20 cellular contexts compared by ENCODE assay signal in the genomic region with DNA sequence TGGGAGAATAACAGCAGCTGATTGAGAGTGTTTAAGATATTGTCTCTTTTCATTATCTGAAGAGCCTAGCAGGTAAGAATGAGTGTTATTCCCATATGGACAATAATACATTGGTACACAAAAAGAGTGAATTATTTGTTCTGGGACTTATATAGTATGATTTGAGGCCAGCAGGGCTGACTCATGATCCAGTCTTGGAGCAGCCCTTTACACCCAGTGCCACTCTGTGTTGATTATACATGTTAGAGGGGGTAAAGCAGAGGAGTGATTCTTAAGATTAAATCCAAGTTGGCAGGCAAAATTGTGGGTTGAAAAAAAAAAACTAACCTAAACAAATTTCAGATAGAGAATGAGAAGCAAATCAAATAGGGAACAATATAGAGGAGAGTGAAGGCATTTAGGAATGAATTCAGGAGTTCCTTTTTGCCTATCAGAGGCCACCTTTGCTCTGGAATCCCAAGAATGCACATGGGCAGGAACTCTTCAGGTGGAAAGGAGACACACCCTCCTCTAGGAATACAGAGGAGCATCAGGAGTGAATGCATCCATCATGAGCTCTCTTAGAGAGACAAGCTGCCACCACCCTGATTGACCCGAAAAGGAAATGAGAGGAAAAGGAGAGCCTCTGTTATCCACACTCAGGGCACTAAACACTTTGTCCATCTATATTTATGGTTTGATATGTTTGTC. TPM values are rescaled to one million over a fixed set of nuclear protein-coding genes. Genes with fewer than 3 reads are reported as not detected.
"Had no signal": no experiment of that assay in that cellular context is flagged by ENCODE, and none has a peak within 500 bp of the region (broad histone marks: within the 10 kb centered on the region; RNA-seq: fewer than 3 reads in every experiment).

No MANE protein-coding gene starts in this region.

- H3K9me3 Mint-ChIP-seq: activated CD4-positive, alpha-beta memory T cell treated with anti-CD3 and anti-CD28 coated beads, Interleukin-2, amount 10 ng/mL, durations not matched to agents 7 days and 5 days; activated naive CD8-positive, alpha-beta T cell treated with anti-CD3 and anti-CD28 coated beads, Interleukin-2, amount 10 ng/mL, durations not matched to agents 7 days and 5 days; natural killer cell; stimulated activated effector memory CD8-positive, alpha-beta T cell treated with anti-CD3 and anti-CD28 coated beads, Interleukin-12 subunit alpha, Interleukin-12 subunit beta, amount 100 ng/mL, for 72 hours had no signal

- H3K36me3 ChIP-seq: breast epithelium, esophagus muscularis mucosa had no signal

- H3K4me3 ChIP-seq: breast epithelium, dorsolateral prefrontal cortex, esophagus muscularis mucosa had no signal

- H3K4me1 Mint-ChIP-seq: activated CD4-positive, alpha-beta memory T cell treated with anti-CD3 and anti-CD28 coated beads, Interleukin-2, amount 10 ng/mL, durations not matched to agents 7 days and 5 days; activated naive CD8-positive, alpha-beta T cell treated with anti-CD3 and anti-CD28 coated beads, Interleukin-2, amount 10 ng/mL, durations not matched to agents 7 days and 5 days; natural killer cell; stimulated activated effector memory CD8-positive, alpha-beta T cell treated with anti-CD3 and anti-CD28 coated beads, Interleukin-12 subunit alpha, Interleukin-12 subunit beta, amount 100 ng/mL, for 72 hours had no signal

- H3K9me3 ChIP-seq: breast epithelium, esophagus muscularis mucosa had no signal

- H3K27me3 ChIP-seq: breast epithelium, esophagus muscularis mucosa had no signal

- H3K4me1 ChIP-seq: breast epithelium, esophagus muscularis mucosa had no signal

- H3K27ac Mint-ChIP-seq: activated CD4-positive, alpha-beta memory T cell treated with anti-CD3 and anti-CD28 coated beads, Interleukin-2, amount 10 ng/mL, durations not matched to agents 7 days and 5 days; activated naive CD8-positive, alpha-beta T cell treated with anti-CD3 and anti-CD28 coated beads, Interleukin-2, amount 10 ng/mL, durations not matched to agents 7 days and 5 days; natural killer cell; stimulated activated effector memory CD8-positive, alpha-beta T cell treated with anti-CD3 and anti-CD28 coated beads, Interleukin-12 subunit alpha, Interleukin-12 subunit beta, amount 100 ng/mL, for 72 hours had no signal

- H3K27ac ChIP-seq: breast epithelium, dorsolateral prefrontal cortex, esophagus muscularis mucosa had no signal

- DNase-seq: activated CD4-positive, alpha-beta memory T cell treated with anti-CD3 and anti-CD28 coated beads, Interleukin-2, amount 10 ng/mL, durations not matched to agents 7 days and 5 days; activated CD4-positive, alpha-beta T cell treated with anti-CD3 and anti-CD28 coated beads for 1 hour; activated naive CD8-positive, alpha-beta T cell treated with anti-CD3 and anti-CD28 coated beads, Interleukin-2, amount 10 ng/mL, durations not matched to agents 7 days and 5 days; activated T-cell treated with anti-CD3 and anti-CD28 coated beads, Interleukin-2, amount 50 U/mL, for 48 hours; aorta; dorsolateral prefrontal cortex; head of caudate nucleus; mammary epithelial cell; natural killer cell; right cardiac atrium; small intestine; SW 1271 had no signal

- ATAC-seq: natural killer cell; right cardiac atrium; stimulated activated effector memory CD8-positive, alpha-beta T cell treated with anti-CD3 and anti-CD28 coated beads, Interleukin-12 subunit alpha, Interleukin-12 subunit beta, amount 100 ng/mL, for 72 hours had no signal

- H3K36me3 Mint-ChIP-seq: activated naive CD8-positive, alpha-beta T cell treated with anti-CD3 and anti-CD28 coated beads, Interleukin-2, amount 10 ng/mL, durations not matched to agents 7 days and 5 days; natural killer cell; stimulated activated effector memory CD8-positive, alpha-beta T cell treated with anti-CD3 and anti-CD28 coated beads, Interleukin-12 subunit alpha, Interleukin-12 subunit beta, amount 100 ng/mL, for 72 hours had no signal

- H3K4me3 Mint-ChIP-seq: activated CD4-positive, alpha-beta memory T cell treated with anti-CD3 and anti-CD28 coated beads, Interleukin-2, amount 10 ng/mL, durations not matched to agents 7 days and 5 days; activated naive CD8-positive, alpha-beta T cell treated with anti-CD3 and anti-CD28 coated beads, Interleukin-2, amount 10 ng/mL, durations not matched to agents 7 days and 5 days; natural killer cell; stimulated activated effector memory CD8-positive, alpha-beta T cell treated with anti-CD3 and anti-CD28 coated beads, Interleukin-12 subunit alpha, Interleukin-12 subunit beta, amount 100 ng/mL, for 72 hours had no signal

RNA-seq across cellular contexts. Expression of gene MRGPRX1, which starts 19.2 kb away (rescaled TPM):
- total RNA-seq: activated CD4-positive, alpha-beta memory T cell treated with anti-CD3 and anti-CD28 coated beads, Interleukin-2, amount 10 ng/mL, durations not matched to agents 7 days and 5 days; activated naive CD8-positive, alpha-beta T cell treated with anti-CD3 and anti-CD28 coated beads, Interleukin-2, amount 10 ng/mL, durations not matched to agents 7 days and 5 days; aorta; breast epithelium; dorsolateral prefrontal cortex; esophagus muscularis mucosa; fibroblast of villous mesenchyme; mammary epithelial cell; mucosa of gallbladder; natural killer cell; posterior vena cava; right cardiac atrium; temporal lobe; urinary bladder had no signal
- polyA plus RNA-seq: aorta, mammary epithelial cell, right cardiac atrium, small intestine, urinary bladder had no signal
